Comparison of ENCODE assay signal across 20 cellular contexts in the genomic region with DNA sequence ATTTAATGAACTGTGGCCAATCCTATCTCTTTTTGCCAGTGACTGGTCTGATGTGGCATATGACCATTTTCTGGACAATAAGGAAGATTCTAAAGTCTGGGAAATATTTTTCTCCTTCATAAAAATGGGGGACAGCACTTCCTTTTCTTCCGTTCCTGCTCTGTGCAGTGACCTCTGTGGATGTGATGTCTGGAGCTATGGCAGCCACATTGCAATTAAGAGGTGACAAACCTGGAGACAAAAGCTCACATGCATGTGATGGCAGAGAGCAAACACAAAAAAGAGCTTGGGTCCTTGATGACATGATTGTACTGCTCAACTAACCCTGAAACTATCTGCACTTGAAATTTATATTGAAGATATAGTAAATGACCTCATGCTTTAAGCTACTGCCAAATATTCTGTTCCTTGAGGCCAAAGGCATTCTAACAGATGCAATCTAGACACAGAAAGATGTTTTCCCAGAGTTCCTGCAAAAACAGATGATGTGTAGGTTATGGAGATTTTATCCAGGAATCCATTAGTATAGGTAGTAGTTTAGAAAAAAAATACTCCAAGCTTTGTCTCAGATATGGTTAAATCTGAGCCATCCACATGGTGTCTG. TPM values are rescaled to one million over a fixed set of nuclear protein-coding genes. Genes with fewer than 3 reads are reported as not detected.
DNase-seq lines count a peak whose midpoint lies in the region; ATAC-seq, FAIRE-seq and TF ChIP-seq lines count a peak whose summit lies in the region.
"Had no signal": no experiment of that assay in that cellular context is flagged by ENCODE, and none has a peak within 500 bp of the region (broad histone marks: within the 10 kb centered on the region; RNA-seq: fewer than 3 reads in every experiment).

No MANE protein-coding gene starts in this region.

- DNase-seq in HepG2 (ENCODE audit: low spot score) (no peak), right lobe of liver (no peak), kidney (no peak), NCI-H345 (lab: John Stamatoyannopoulos, UW) (no peak), sigmoid colon (no peak)
- DNase-seq in stimulated activated naive B cell treated with anti-CD40 and anti-IgM and Interleukin-4, amounts not matched to agents 10 μg/mL and 1 μg/mL and 100 μg/mL, for 72 hours, result no peak
- DNase-seq in naive thymus-derived CD8-positive, alpha-beta T cell, result no peak
- DNase-seq: activated CD4-positive, alpha-beta T cell treated with anti-CD3 and anti-CD28 coated beads, Interleukin-2, amount 50 U/mL, for 1 hour; effector CD8-positive, alpha-beta T cell; NCI-H2227 treated with DMSO at 0.1 percent for 48 hours; nucleus accumbens; stimulated activated naive CD4-positive, alpha-beta T cell; T1000 had no signal

- peaks cover 24% of the 10 kb centered on the region for H3K79me2 ChIP-seq in HepG2 (ENCODE audit: insufficient read depth, low read length)

- no peak overlapping the region for H3K27ac Mint-ChIP-seq in activated T-helper 17 cell treated with anti-CD3 and anti-CD28 coated beads, Interleukin-2, amount 50 U/mL, for 72 hours
- no peak overlapping the region for H3K27ac Mint-ChIP-seq in stimulated activated naive B cell treated with anti-CD40 and anti-IgM and Interleukin-4, amounts not matched to agents 10 μg/mL and 1 μg/mL and 100 μg/mL, for 72 hours
- H3K27ac Mint-ChIP-seq in naive thymus-derived CD8-positive, alpha-beta T cell, result no peak overlapping the region
- H3K27ac Mint-ChIP-seq: activated naive CD4-positive, alpha-beta T cell treated with anti-CD3 and anti-CD28 coated beads, Interleukin-2, amount 50 U/mL, for 24 hours had no signal

- H3K4me1 ChIP-seq in HepG2 (ENCODE audit: insufficient read depth, low read length) (peaks cover 17% of the 10 kb centered on the region), right lobe of liver (peaks cover 0 to 11% (median 5%) of the 10 kb centered on the region in 4 donors), kidney (ENCODE audit: control insufficient read depth in 1 of 2, insufficient read depth in 1 of 2, low read depth in 1 of 2, low read length in 2 of 2) (peaks cover 3 to 8% of the 10 kb centered on the region in 2 donors), sigmoid colon (peaks cover 0 to 27% (median 18%) of the 10 kb centered on the region in 4 donors)

- in situ Hi-C loops in HepG2 (cut with HindIII; ENCODE audit: extremely low pct_ligation_motif_present, low pct_unique_long_range_greater_than_20kb), result no loop called here

- no TSS peak for BruUV-seq in HepG2 (replicated peaks; lab: Mats Ljungman, UMichigan)

- H3K27ac ChIP-seq in HepG2 (ENCODE audit: extremely low read length, insufficient read depth, low read length) (no peak overlapping the region), right lobe of liver (peak overlapping the region in 1 of 3 donors; percentile 94), kidney (ENCODE audit: low read depth in 2 of 2, low read length in 2 of 2) (peak overlapping the region in 1 of 2 donors; percentile 62), sigmoid colon (no peak overlapping the region)
- H3K27ac ChIP-seq: KMS-11, SJCRH30 had no signal

- TF ChIP-seq RAD21 in HepG2 (CRISPR knock-in tag; IDR thresholded peaks at IDR 0.05), result no peak

- TF ChIP-seq CTCF in HepG2 (CRISPR knock-in tag; IDR thresholded peaks at IDR 0.05) (no peak), right lobe of liver (IDR thresholded peaks at IDR 0.05) (no peak), kidney (IDR thresholded peaks at IDR 0.05; ENCODE audit: borderline replicate concordance, extremely low read depth, insufficient read depth) (no peak), sigmoid colon (IDR thresholded peaks at IDR 0.05) (no peak)

- H3K9me3 ChIP-seq in HepG2 (ENCODE audit: low read length) (no peaks in the 10 kb centered on the region), right lobe of liver (no peaks in the 10 kb centered on the region), kidney (ENCODE audit: control insufficient read depth in 1 of 2, low read length in 2 of 2) (no peaks in the 10 kb centered on the region), sigmoid colon (no peaks in the 10 kb centered on the region)
- H3K9me3 ChIP-seq: SJCRH30 had no signal

- no peak for TF ChIP-seq POLR2A in HepG2 (IDR thresholded peaks at IDR 0.05; ENCODE audit: insufficient read depth in 1 of 2, low read depth in 2 of 2, low read length in 2 of 2)
- no peak for TF ChIP-seq POLR2A in right lobe of liver (IDR thresholded peaks at IDR 0.05)
- TF ChIP-seq POLR2A in sigmoid colon (IDR thresholded peaks at IDR 0.05), result no peak

- intact Hi-C loops in HepG2 (cut with micrococcal nuclease; ENCODE audit: unreplicated experiment), result loop anchor here (1.0 to 2.0 kb wide), 2 partner anchors 96 to 241 kb away; no protein-coding TSS in a partner anchor
- intact Hi-C loops in right lobe of liver (cut with DNase I), result no loop called here
- intact Hi-C loops in kidney (cut with DNase I), result no loop called here
- intact Hi-C loops in sigmoid colon (cut with DNase I), result no loop called here

- peaks cover 5% of the 10 kb centered on the region; the same call in 1 of the 2 replicates for H4K20me1 ChIP-seq in HepG2 (ENCODE audit: insufficient read depth, low read length)

- H3K4me1 Mint-ChIP-seq in activated T-helper 17 cell treated with anti-CD3 and anti-CD28 coated beads, Interleukin-2, amount 50 U/mL, for 72 hours, result peaks cover 19% of the 10 kb centered on the region
- peaks cover 16 to 18% of the 10 kb centered on the region in 2 donors for H3K4me1 Mint-ChIP-seq in stimulated activated naive B cell treated with anti-CD40 and anti-IgM and Interleukin-4, amounts not matched to agents 10 μg/mL and 1 μg/mL and 100 μg/mL, for 72 hours
- H3K4me1 Mint-ChIP-seq in naive thymus-derived CD8-positive, alpha-beta T cell, result peaks cover 12 to 33% (median 20%) of the 10 kb centered on the region in 4 donors

- no peaks in the 10 kb centered on the region for H3K9me3 Mint-ChIP-seq in activated T-helper 17 cell treated with anti-CD3 and anti-CD28 coated beads, Interleukin-2, amount 50 U/mL, for 72 hours
- H3K9me3 Mint-ChIP-seq in stimulated activated naive B cell treated with anti-CD40 and anti-IgM and Interleukin-4, amounts not matched to agents 10 μg/mL and 1 μg/mL and 100 μg/mL, for 72 hours, result peaks cover 0 to 3% of the 10 kb centered on the region in 2 donors
- H3K9me3 Mint-ChIP-seq in naive thymus-derived CD8-positive, alpha-beta T cell, result peaks cover 0 to 6% (median 0%) of the 10 kb centered on the region in 9 donors

- POLR2A ChIA-PET in HepG2 (lab: Yijun Ruan, JAX), result interaction anchor here (0.8 to 1.1 kb wide), 2 partner anchors 120 to 247 kb away, joined by 3 to 4 read pairs; no protein-coding TSS in a partner anchor
- POLR2A ChIA-PET in naive thymus-derived CD8-positive, alpha-beta T cell (lab: Charles Lee), result interaction anchor here (2.5 kb wide), 1 partner anchor 28 kb away, joined by 6 read pairs; no protein-coding TSS in a partner anchor

- H3K9ac ChIP-seq in HepG2 (ENCODE audit: insufficient read depth, low read depth, low read length) (no peak overlapping the region), kidney (ENCODE audit: low read length in 2 of 2) (peak overlapping the region; percentile 9 to 68)
- H3K9ac ChIP-seq: KMS-11 had no signal

- peak overlapping the region in 1 of 3 experiments; percentile 89; a peak in 2 of 6 replicates for H3K4me3 ChIP-seq in HepG2 (replicated peaks in 1 of 3; ENCODE audit: insufficient read depth in 1 of 3, low read depth in 2 of 3, low read length in 3 of 3)
- H3K4me3 ChIP-seq in right lobe of liver, result no peak overlapping the region
- peak overlapping the region in 1 of 2 donors; percentile 93 for H3K4me3 ChIP-seq in kidney (ENCODE audit: low read length in 2 of 2)
- H3K4me3 ChIP-seq in sigmoid colon, result no peak overlapping the region

- no peaks in the 10 kb centered on the region for H3K36me3 Mint-ChIP-seq in activated T-helper 17 cell treated with anti-CD3 and anti-CD28 coated beads, Interleukin-2, amount 50 U/mL, for 72 hours (ENCODE audit: low read depth)
- H3K36me3 Mint-ChIP-seq in stimulated activated naive B cell treated with anti-CD40 and anti-IgM and Interleukin-4, amounts not matched to agents 10 μg/mL and 1 μg/mL and 100 μg/mL, for 72 hours, result peaks cover 0 to 3% of the 10 kb centered on the region in 2 donors
- H3K36me3 Mint-ChIP-seq in naive thymus-derived CD8-positive, alpha-beta T cell, result peaks cover 0 to 2% (median 0%) of the 10 kb centered on the region in 3 donors
- H3K36me3 Mint-ChIP-seq: activated naive CD4-positive, alpha-beta T cell treated with anti-CD3 and anti-CD28 coated beads, Interleukin-2, amount 50 U/mL, for 24 hours had no signal

- no peaks in the 10 kb centered on the region for H3K27me3 Mint-ChIP-seq in activated T-helper 17 cell treated with anti-CD3 and anti-CD28 coated beads, Interleukin-2, amount 50 U/mL, for 72 hours
- peaks cover 31 to 40% of the 10 kb centered on the region in 2 donors for H3K27me3 Mint-ChIP-seq in stimulated activated naive B cell treated with anti-CD40 and anti-IgM and Interleukin-4, amounts not matched to agents 10 μg/mL and 1 μg/mL and 100 μg/mL, for 72 hours
- peaks cover 0 to 6% (median 0%) of the 10 kb centered on the region in 5 donors for H3K27me3 Mint-ChIP-seq in naive thymus-derived CD8-positive, alpha-beta T cell

- ATAC-seq in HepG2 (no peak), right lobe of liver (no peak)
- no peak for ATAC-seq in activated T-helper 17 cell treated with anti-CD3 and anti-CD28 coated beads, Interleukin-2, amount 50 U/mL, for 72 hours (replicated peaks)
- ATAC-seq in stimulated activated naive B cell treated with anti-CD40 and anti-IgM and Interleukin-4, amounts not matched to agents 10 μg/mL and 1 μg/mL and 100 μg/mL, for 72 hours (replicated peaks), result no peak
- no peak for ATAC-seq in naive thymus-derived CD8-positive, alpha-beta T cell

- no peaks in the 10 kb centered on the region for H3K36me3 ChIP-seq in HepG2 (replicated peaks in 1 of 2; ENCODE audit: control insufficient read depth in 1 of 2, insufficient read depth in 2 of 2, low read length in 2 of 2)
- no peaks in the 10 kb centered on the region for H3K36me3 ChIP-seq in right lobe of liver
- H3K36me3 ChIP-seq in kidney (ENCODE audit: control insufficient read depth in 1 of 2, insufficient read depth in 2 of 2, low read length in 2 of 2), result no peaks in the 10 kb centered on the region
- no peaks in the 10 kb centered on the region for H3K36me3 ChIP-seq in sigmoid colon
- H3K36me3 ChIP-seq: SJCRH30 had no signal

- CTCF ChIA-PET in HepG2 (lab: Yijun Ruan, JAX; ENCODE audit: low intra/inter-chr PET ratio, low total read pairs), result no interaction called here

- FAIRE-seq in HepG2 (lab: Jason Lieb, UNC) (no peak), kidney (lab: Jason Lieb, UNC) (no peak)
- FAIRE-seq: G401.6, GM12892, H54 had no signal

- no peaks in the 10 kb centered on the region; a peak in 1 of 5 replicates for H3K27me3 ChIP-seq in HepG2 (ENCODE audit: control insufficient read depth in 1 of 2, insufficient read depth in 2 of 2, low read length in 2 of 2)
- no peaks in the 10 kb centered on the region for H3K27me3 ChIP-seq in right lobe of liver
- H3K27me3 ChIP-seq in sigmoid colon, result no peaks in the 10 kb centered on the region
- H3K27me3 ChIP-seq: SJCRH30 had no signal

- TF ChIP-seq EP300 in HepG2 (IDR thresholded peaks at IDR 0.05; ENCODE audit: low read depth in 2 of 2, low read length in 2 of 2) (no peak), HepG2 (CRISPR knock-in tag; IDR thresholded peaks at IDR 0.05; ENCODE audit: borderline replicate concordance) (no peak), sigmoid colon (IDR thresholded peaks at IDR 0.05) (no peak)

- 81% methylated on average over 1 of the region's 1 CpG for WGBS in HepG2 (ENCODE audit: low lambda C conversion rate)
- WGBS in right lobe of liver (ENCODE audit: insufficient coverage, low coverage, low lambda C conversion rate, missing lambda C conversion rate), result 100% methylated on average over 1 of the region's 1 CpG
- 89 to 91% methylated on average over 1 of the region's 1 CpG for WGBS in sigmoid colon, 2 donors

- peak overlapping the region; percentile 73 for H3K4me3 Mint-ChIP-seq in activated T-helper 17 cell treated with anti-CD3 and anti-CD28 coated beads, Interleukin-2, amount 50 U/mL, for 72 hours
- no peak overlapping the region for H3K4me3 Mint-ChIP-seq in stimulated activated naive B cell treated with anti-CD40 and anti-IgM and Interleukin-4, amounts not matched to agents 10 μg/mL and 1 μg/mL and 100 μg/mL, for 72 hours
- peak overlapping the region in 3 of 10 donors; percentile 6 to 97 (median 87) for H3K4me3 Mint-ChIP-seq in naive thymus-derived CD8-positive, alpha-beta T cell

- H2AFZ ChIP-seq in HepG2 (ENCODE audit: low read length), result no peak overlapping the region

- peak overlapping the region; percentile 98 for H3K4me2 ChIP-seq in HepG2 (ENCODE audit: low read depth, low read length)

RNA-seq across cellular contexts. Expression of gene MAGI3, which starts 2.2 kb away (rescaled TPM):
- total RNA-seq in HepG2 (2016; rRNA removed; fragmentation: Illumina TruSeq; extraction: Trizol) (11.3 and 11.8 TPM in 2 replicates), right lobe of liver (10 to 100 TPM in 5 of 6 experiments, 1 to 10 TPM in 1; 8.5 to 14.5 (median 12.3) TPM), kidney (25.9 TPM), sigmoid colon (10 to 100 TPM; 18.9 to 22.5 (median 21.8) TPM)
- total RNA-seq in HepG2 (2016; cell fraction: cytosol; rRNA removed; fragmentation: Illumina TruSeq; extraction: Trizol; ENCODE audit: low read depth), result 2.4 and 2.5 TPM in 2 replicates
- 10.8 and 10.9 TPM in 2 replicates for total RNA-seq in HepG2 (2016; cell fraction: insoluble cytoplasmic fraction; rRNA removed; fragmentation: Illumina TruSeq; extraction: Trizol)
- total RNA-seq in HepG2 (2016; cell fraction: membrane; rRNA removed; fragmentation: Illumina TruSeq; extraction: Trizol), result 5.3 and 5.6 TPM in 2 replicates
- 18.0 and 21.7 TPM in 2 replicates for total RNA-seq in HepG2 (2016; cell fraction: nucleus; rRNA removed; fragmentation: Illumina TruSeq; extraction: Trizol)
- polyA plus RNA-seq in HepG2 (2011; rRNA removed) (3.8 and 4.0 TPM in 2 replicates), kidney (ENCODE audit: insufficient read depth, low read depth, low replicate concordance) (5.6 TPM), sigmoid colon (10 to 100 TPM; 11.4 to 18.5 (median 13.3) TPM)
- 1.9 and 3.0 TPM in 2 replicates for polyA plus RNA-seq in HepG2 (2011; cell fraction: cytosol; rRNA removed)
- polyA plus RNA-seq in HepG2 (2011; cell fraction: nucleus; rRNA removed), result 4.6 and 4.7 TPM in 2 replicates
- polyA plus RNA-seq in HepG2 (2012), result 6.0 and 6.8 TPM in 2 replicates
- polyA plus RNA-seq in HepG2 (2016; cell fraction: cytosol; fragmentation: Illumina TruSeq; extraction: Trizol; ENCODE audit: low read depth), result 0.72 and 1.0 TPM in 2 replicates
- polyA plus RNA-seq in HepG2 (2016; cell fraction: insoluble cytoplasmic fraction; fragmentation: Illumina TruSeq; extraction: Trizol; ENCODE audit: low read depth), result 8.4 TPM in 2 replicates
- 1.9 and 2.3 TPM in 2 replicates for polyA plus RNA-seq in HepG2 (2016; cell fraction: membrane; fragmentation: Illumina TruSeq; extraction: Trizol; ENCODE audit: low read depth)
- polyA plus RNA-seq in HepG2 (2016; cell fraction: nucleus; fragmentation: Illumina TruSeq; extraction: Trizol; ENCODE audit: insufficient read depth, low read depth), result 6.9 and 7.8 TPM in 2 replicates
- 10.8 and 19.5 TPM in 2 replicates for polyA minus RNA-seq in HepG2 (2011; rRNA and poly(A)+ RNA removed; ENCODE audit: low replicate concordance)
- polyA minus RNA-seq in HepG2 (2011; cell fraction: cytosol; rRNA and poly(A)+ RNA removed), result 6.1 and 7.5 TPM in 2 replicates
- polyA minus RNA-seq in HepG2 (2011; cell fraction: nucleus; rRNA and poly(A)+ RNA removed), result 57.9 and 58.3 TPM in 2 replicates
- 1 to 10 TPM; 7.6 to 7.9 TPM for total RNA-seq in activated T-helper 17 cell treated with anti-CD3 and anti-CD28 coated beads, Interleukin-2, amount 50 U/mL, for 72 hours
- total RNA-seq in naive thymus-derived CD8-positive, alpha-beta T cell, result 1 to 10 TPM; 2.7 to 3.5 TPM
- 1 to 10 TPM in 1 of 3 donors, under 1 TPM in 2; 0.44 to 1.4 (median 0.80) TPM for polyA plus RNA-seq in naive thymus-derived CD8-positive, alpha-beta T cell
